In genomic region chr4:4689694-4690440, GRCh38 we compare ENCODE assay signal across 14 cellular contexts.
A peak's percentile ranks its signal among the peaks of the same experiment; 100 is the strongest.
DNase-seq lines count a peak whose midpoint lies in the region; ATAC-seq and TF ChIP-seq lines count a peak whose summit lies in the region.
"Had no signal": no experiment of that assay in that cellular context is flagged by ENCODE, and none has a peak within 500 bp of the region (broad histone marks: within the 10 kb centered on the region; RNA-seq: fewer than 3 reads in every experiment).

No MANE protein-coding gene starts in this region.

- TF ChIP-seq CTCF in AG09309 (IDR thresholded peaks at IDR 0.05; ENCODE audit: control insufficient read depth, insufficient read depth, low read depth, low read length, missing control alignments) (peak; percentile 11), sigmoid colon (IDR thresholded peaks at IDR 0.05) (no peak), GM23338 (conservative IDR thresholded peaks at IDR 0.05; ENCODE audit: low read depth in 2 of 2) (no peak)

- ATAC-seq in GM18870 (IDR thresholded peaks at IDR 0.05; ENCODE audit: unreplicated experiment) (peak; percentile 85), HG02588 (IDR thresholded peaks at IDR 0.05; ENCODE audit: unreplicated experiment) (peak; percentile 62), HG03558 (IDR thresholded peaks at IDR 0.05; ENCODE audit: extremely low read depth, unreplicated experiment) (peak; percentile 75), GM23338 (no peak)
- ATAC-seq: effector memory CD8-positive, alpha-beta T cell had no signal

- no peak overlapping the region for H3K4me3 ChIP-seq in AG09309 (ENCODE audit: control insufficient read depth, low read depth, low read length)
- no peak overlapping the region for H3K4me3 ChIP-seq in sigmoid colon
- no peak overlapping the region for H3K4me3 ChIP-seq in GM23338
- H3K4me3 ChIP-seq: BLaER1, HAP-1 had no signal

- H3K4me1 ChIP-seq in sigmoid colon (peaks cover 0 to 7% (median 0%) of the 10 kb centered on the region in 4 donors), GM23338 (ENCODE audit: insufficient read depth) (peaks cover 9% of the 10 kb centered on the region; the same call in 1 of the 2 replicates)
- H3K4me1 ChIP-seq: HAP-1 had no signal

- H3K27ac Mint-ChIP-seq in GM23338 = no peak overlapping the region; the same call in 1 of the 2 replicates
- H3K27ac Mint-ChIP-seq: effector memory CD8-positive, alpha-beta T cell had no signal

- H3K9me3 ChIP-seq in sigmoid colon = no peaks in the 10 kb centered on the region
- H3K9me3 ChIP-seq: HAP-1, SK-N-SH had no signal

- H3K9me2 ChIP-seq in GM23338 (ENCODE audit: insufficient read depth) = peaks cover 3% of the 10 kb centered on the region; the same call in 1 of the 2 replicates
- H3K9me2 ChIP-seq: SK-N-SH had no signal

- H3K27ac ChIP-seq in sigmoid colon (no peak overlapping the region), GM23338 (ENCODE audit: low read depth) (no peak overlapping the region)
- H3K27ac ChIP-seq: BLaER1, parathyroid adenoma had no signal

- H3K79me2 ChIP-seq in GM23338 (replicated peaks; ENCODE audit: insufficient read depth) = no peaks in the 10 kb centered on the region
- H3K79me2 ChIP-seq: parathyroid adenoma had no signal

- H2AFZ ChIP-seq in GM23338 = no peak overlapping the region
- H2AFZ ChIP-seq: parathyroid adenoma had no signal

- WGBS in sigmoid colon, 2 donors = 84 to 91% methylated on average over 8 of the region's 8 CpGs

- intact Hi-C loops in sigmoid colon (cut with DNase I) = no loop called here

- no peak overlapping the region for H3K4me2 ChIP-seq in GM23338
- H3K4me2 ChIP-seq: BLaER1, SK-N-SH had no signal

- H3K9me3 Mint-ChIP-seq in GM23338 = no peaks in the 10 kb centered on the region

- TF ChIP-seq EP300 in sigmoid colon (IDR thresholded peaks at IDR 0.05) = no peak

- DNase-seq in AG09309 (ENCODE audit: low read depth) (no peak), mucosa of gallbladder (ENCODE audit: low spot score) (no peak), sigmoid colon (no peak), NCI-H2227 (lab: John Stamatoyannopoulos, UW; ENCODE audit: unreplicated experiment) (no peak), GM23338 (ENCODE audit: low spot score) (no peak)
- DNase-seq: effector memory CD8-positive, alpha-beta T cell; NCI-H1417 treated with DMSO at 0.1 percent for 48 hours; SK-N-SH had no signal

- H3K27me3 ChIP-seq in sigmoid colon = no peaks in the 10 kb centered on the region
- no peaks in the 10 kb centered on the region for H3K27me3 ChIP-seq in GM23338 (ENCODE audit: insufficient read depth)
- H3K27me3 ChIP-seq: BLaER1 had no signal

- no peak for TF ChIP-seq POLR2A in sigmoid colon (IDR thresholded peaks at IDR 0.05)

- H3K27me3 Mint-ChIP-seq in GM23338 (ENCODE audit: insufficient read depth, low read depth, poor library complexity) = peaks cover 18% of the 10 kb centered on the region
- H3K27me3 Mint-ChIP-seq: effector memory CD8-positive, alpha-beta T cell had no signal

- H4K20me1 ChIP-seq in GM23338 (replicated peaks; ENCODE audit: insufficient read depth) = peaks cover 4% of the 10 kb centered on the region; the same call in 1 of the 2 replicates
- H4K20me1 ChIP-seq: BLaER1 had no signal

- no peak overlapping the region for H3K4me3 Mint-ChIP-seq in GM23338
- H3K4me3 Mint-ChIP-seq: effector memory CD8-positive, alpha-beta T cell had no signal

- no peaks in the 10 kb centered on the region for H3F3A ChIP-seq in GM23338 (replicated peaks; ENCODE audit: low read depth)

- peaks cover 23% of the 10 kb centered on the region for H3K4me1 Mint-ChIP-seq in GM23338

- peaks cover 10% of the 10 kb centered on the region; the same call in 2 of the 3 replicates for H3K36me3 Mint-ChIP-seq in GM23338 (ENCODE audit: low read depth)

- H3K36me3 ChIP-seq in sigmoid colon = no peaks in the 10 kb centered on the region
- H3K36me3 ChIP-seq in GM23338 (ENCODE audit: insufficient read depth) = no peaks in the 10 kb centered on the region
- H3K36me3 ChIP-seq: HAP-1 had no signal

TF ChIP-seq in GM23338, 12 proteins besides CTCF, POLR2A, EP300 and RAD21:
- TF ChIP-seq ZNF331 (CRISPR knock-in tag; IDR thresholded peaks at IDR 0.05; ENCODE audit: low read depth) = no peak
- no peak for TF ChIP-seq ETS1 (IDR thresholded peaks at IDR 0.05)
- no peak for TF ChIP-seq ZNF462 (CRISPR knock-in tag; IDR thresholded peaks at IDR 0.05)
- TF ChIP-seq ZNF114 (CRISPR knock-in tag; IDR thresholded peaks at IDR 0.05) = no peak
- TF ChIP-seq EZH2 (IDR thresholded peaks at IDR 0.05; ENCODE audit: low read depth, unreplicated experiment) = no peak
